12 cellular contexts compared by ENCODE assay signal in genomic region chr9:113574381-113575262, GRCh38.
A peak's percentile ranks its signal among the peaks of the same experiment; 100 is the strongest.
DNase-seq lines count a peak whose midpoint lies in the region; ATAC-seq and TF ChIP-seq lines count a peak whose summit lies in the region.
"Had no signal": no experiment of that assay in that cellular context is flagged by ENCODE, and none has a peak within 500 bp of the region (broad histone marks: within the 10 kb centered on the region; RNA-seq: fewer than 3 reads in every experiment).

No MANE protein-coding gene starts in this region.

- no peak for DNase-seq in Calu3
- DNase-seq in RWPE2 (ENCODE audit: low spot score): peak; percentile 53
- no peak for DNase-seq in osteocyte (ENCODE audit: extremely low spot score, unreplicated experiment)
- DNase-seq in transverse colon: no peak
- no peak for DNase-seq in amygdala (lab: John Stamatoyannopoulos, UW)
- DNase-seq: NCI-H1694 treated with DMSO at 0.1 percent for 48 hours; stimulated activated CD4-positive, alpha-beta T cell treated with anti-CD3 and anti-CD28 coated beads, Interleukin-12 subunit alpha, Interleukin-12 subunit beta, amount 100 ng/mL, for 4 hours had no signal

- peak overlapping the region; percentile 25 for H3K27ac Mint-ChIP-seq in Calu3 (ENCODE audit: unreplicated experiment)
- H3K27ac Mint-ChIP-seq in osteocyte (ENCODE audit: unreplicated experiment): peak overlapping the region; percentile 67

- CTCF ChIA-PET in Calu3 (lab: Charles Lee): no interaction called here

- H3K27me3 Mint-ChIP-seq in Calu3 (ENCODE audit: unreplicated experiment): no peaks in the 10 kb centered on the region
- H3K27me3 Mint-ChIP-seq in osteocyte (ENCODE audit: unreplicated experiment): no peaks in the 10 kb centered on the region

- H3K36me3 ChIP-seq in RWPE2 (ENCODE audit: low read depth) (no peaks in the 10 kb centered on the region), transverse colon (no peaks in the 10 kb centered on the region)

- TF ChIP-seq EP300 in transverse colon (IDR thresholded peaks at IDR 0.05; ENCODE audit: low read depth): no peak

- intact Hi-C loops in Calu3 (cut with micrococcal nuclease; ENCODE audit: unreplicated experiment) (no loop called here), transverse colon (cut with DNase I; ENCODE audit: low total_unique reads) (no loop called here)

- no TSS peak for BruUV-seq in Calu3 (replicated peaks; lab: Mats Ljungman, UMichigan)

- H3K27ac ChIP-seq in RWPE2 (ENCODE audit: poor library complexity, severe bottlenecking) (peak overlapping the region; percentile 27), transverse colon (no peak overlapping the region)
- H3K27ac ChIP-seq: SK-N-MC had no signal

- H3K4me1 Mint-ChIP-seq in Calu3 (ENCODE audit: low read depth, unreplicated experiment): peaks cover 56% of the 10 kb centered on the region
- H3K4me1 Mint-ChIP-seq in osteocyte (ENCODE audit: unreplicated experiment): peaks cover 61% of the 10 kb centered on the region

- H3K9me3 Mint-ChIP-seq in Calu3 (ENCODE audit: low read depth, unreplicated experiment): no peaks in the 10 kb centered on the region
- H3K9me3 Mint-ChIP-seq in osteocyte (ENCODE audit: unreplicated experiment): no peaks in the 10 kb centered on the region

- ATAC-seq in RWPE2 (ENCODE audit: low read depth): peak; percentile 44
- ATAC-seq in esophagus mucosa: peak; percentile 93
- ATAC-seq in GM18520 (IDR thresholded peaks at IDR 0.05; ENCODE audit: unreplicated experiment): no peak
- no peak for ATAC-seq in GM21529 (IDR thresholded peaks at IDR 0.05; ENCODE audit: unreplicated experiment)
- ATAC-seq: HCT116 had no signal

- 85 to 94% methylated on average over 6 to 14 of the region's 14 CpGs for WGBS in transverse colon (ENCODE audit: low coverage in 1 of 2), 2 donors

- H3K36me3 Mint-ChIP-seq in Calu3 (ENCODE audit: insufficient read depth, unreplicated experiment) (peaks cover 19% of the 10 kb centered on the region), osteocyte (ENCODE audit: unreplicated experiment) (peaks cover 12% of the 10 kb centered on the region)

- no peak overlapping the region for H3K4me3 Mint-ChIP-seq in Calu3 (ENCODE audit: low read depth, unreplicated experiment)
- no peak overlapping the region for H3K4me3 Mint-ChIP-seq in osteocyte (ENCODE audit: unreplicated experiment)

- TF ChIP-seq CTCF in Calu3 (IDR thresholded peaks at IDR 0.05; ENCODE audit: unreplicated experiment) (no peak), RWPE2 (IDR thresholded peaks at IDR 0.05; ENCODE audit: poor library complexity, severe bottlenecking) (no peak), osteocyte (IDR thresholded peaks at IDR 0.05) (no peak), transverse colon (IDR thresholded peaks at IDR 0.05) (no peak)

- H3K4me3 ChIP-seq in RWPE2 (ENCODE audit: severe bottlenecking): no peak overlapping the region
- H3K4me3 ChIP-seq in transverse colon: no peak overlapping the region
- H3K4me3 ChIP-seq: SK-N-MC had no signal

- H3K27me3 ChIP-seq in RWPE2 (ENCODE audit: insufficient read depth, poor library complexity, severe bottlenecking): no peaks in the 10 kb centered on the region
- H3K27me3 ChIP-seq in transverse colon: no peaks in the 10 kb centered on the region

- in situ Hi-C loops in transverse colon (cut with MboI; ENCODE audit: low pct_ligation_motif_present in 1 of 4, low pct_unique_long_range_greater_than_20kb in 1 of 4, low sequenced_read_pairs in 3 of 4): no loop called here

- H3K4me1 ChIP-seq in RWPE2 (ENCODE audit: insufficient read depth, poor library complexity, severe bottlenecking) (peaks cover 50% of the 10 kb centered on the region), transverse colon (peaks cover 14 to 26% (median 17%) of the 10 kb centered on the region in 4 donors)

- TF ChIP-seq POLR2A in transverse colon (IDR thresholded peaks at IDR 0.05): no peak

- no peaks in the 10 kb centered on the region for H3K9me3 ChIP-seq in RWPE2 (ENCODE audit: severe bottlenecking)
- no peaks in the 10 kb centered on the region for H3K9me3 ChIP-seq in transverse colon

Comparison
In these comparisons a context has a peak if more than half of its experiments do, and no peak if none do; other contexts are left out.
1. ATAC-seq: peak in RWPE2 (single experiment) and esophagus mucosa (single experiment); none in GM18520 (single experiment) and GM21529 (single experiment).